ENCODE assay signal across 8 cellular contexts in the genomic region with DNA sequence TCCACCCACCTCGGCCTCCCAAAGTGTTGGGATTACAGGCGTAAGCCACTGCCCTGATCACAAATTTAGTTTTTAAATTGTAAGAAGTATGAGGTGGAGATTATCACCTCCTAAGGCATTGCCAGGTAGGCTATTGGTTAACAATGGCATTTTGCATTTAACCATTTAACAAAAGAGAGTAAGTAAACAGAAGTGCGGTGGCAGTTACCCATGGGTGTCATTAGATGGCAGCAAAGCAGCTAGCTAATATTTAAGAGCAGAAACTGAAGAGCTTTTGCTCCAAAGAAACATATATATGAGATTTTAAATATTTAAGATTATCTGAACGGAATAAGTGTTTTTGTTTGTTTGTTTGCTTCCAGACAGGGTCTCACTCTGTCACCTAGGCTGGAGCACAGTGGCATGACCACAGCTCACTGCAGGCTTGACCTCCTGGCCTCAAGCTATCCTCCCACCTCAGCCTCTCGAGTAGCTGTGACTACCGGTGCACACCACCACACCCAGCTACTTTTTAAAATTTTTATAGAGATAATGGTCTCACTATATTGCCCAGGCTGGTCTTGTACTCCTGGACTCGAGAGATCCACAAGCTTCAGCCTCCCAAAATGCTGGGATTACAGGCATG.
DNase-seq lines count a peak whose midpoint lies in the region; ATAC-seq and TF ChIP-seq lines count a peak whose summit lies in the region.

No MANE protein-coding gene starts in this region.

- TF ChIP-seq CTCF in CD8-positive, alpha-beta T cell (IDR thresholded peaks at IDR 0.05): peak; percentile 53
- TF ChIP-seq CTCF in LNCAP (IDR thresholded peaks at IDR 0.05) (peak; percentile 87), thyroid gland (IDR thresholded peaks at IDR 0.05) (peak in 5 of 6 experiments; percentile 24 to 63 (median 47))

- no peak overlapping the region for H3K27ac Mint-ChIP-seq in CD8-positive, alpha-beta T cell

- peaks cover 6% of the 10 kb centered on the region for H3K4me1 Mint-ChIP-seq in CD8-positive, alpha-beta T cell (ENCODE audit: low read depth)

- no peak overlapping the region for H3K4me3 ChIP-seq in CD8-positive, alpha-beta T cell (ENCODE audit: low read depth, low read length)
- H3K4me3 ChIP-seq in thyroid gland (replicated peaks in 1 of 3): no peak overlapping the region

- CTCF ChIA-PET in CD8-positive, alpha-beta T cell (lab: Charles Lee): interaction anchor here (1.1 kb wide), 2 partner anchors 16 to 19 kb away, joined by 3 read pairs; no protein-coding TSS in a partner anchor

- H3K9me3 Mint-ChIP-seq in CD8-positive, alpha-beta T cell: no peaks in the 10 kb centered on the region

- H3K4me3 Mint-ChIP-seq in CD8-positive, alpha-beta T cell: no peak overlapping the region

- WGBS in thyroid gland, 2 donors: 54 to 61% methylated on average over 7 of the region's 7 CpGs

- no peak overlapping the region for H3K27ac ChIP-seq in CD8-positive, alpha-beta T cell (ENCODE audit: low read depth, low read length)
- H3K27ac ChIP-seq in thyroid gland: no peak overlapping the region

- no peaks in the 10 kb centered on the region for H3K9me3 ChIP-seq in CD8-positive, alpha-beta T cell (ENCODE audit: low read length)
- H3K9me3 ChIP-seq in thyroid gland: no peaks in the 10 kb centered on the region

- POLR2A ChIA-PET in CD8-positive, alpha-beta T cell (lab: Charles Lee): no interaction called here

- H3K36me3 ChIP-seq in CD8-positive, alpha-beta T cell (ENCODE audit: insufficient read depth, low read length): no peaks in the 10 kb centered on the region
- H3K36me3 ChIP-seq in thyroid gland: no peaks in the 10 kb centered on the region

- no peaks in the 10 kb centered on the region for H3K27me3 ChIP-seq in CD8-positive, alpha-beta T cell (ENCODE audit: insufficient read depth, low read length)
- H3K27me3 ChIP-seq in thyroid gland: no peaks in the 10 kb centered on the region

- no peak for DNase-seq in CD8-positive, alpha-beta T cell
- peak; percentile 40 for DNase-seq in SHP77 treated with DMSO at 0.1 percent for 48 hours (lab: John Stamatoyannopoulos, UW)
- DNase-seq in globus pallidus (ENCODE audit: low spot score): peak; percentile 21
- no peak for DNase-seq in thyroid gland
- no peak for DNase-seq in islet precursor cell

- peaks cover 7% of the 10 kb centered on the region for H3K4me1 ChIP-seq in CD8-positive, alpha-beta T cell (ENCODE audit: insufficient read depth, low read length)
- no peaks in the 10 kb centered on the region for H3K4me1 ChIP-seq in thyroid gland

- H3K36me3 Mint-ChIP-seq in CD8-positive, alpha-beta T cell: no peaks in the 10 kb centered on the region

- intact Hi-C loops in CD8-positive, alpha-beta T cell (cut with DNase I, micrococcal nuclease): loop anchor here in 1 of 2 experiments (5.0 kb wide), 1 partner anchor 702 kb away; no protein-coding TSS in a partner anchor
- intact Hi-C loops in thyroid gland (cut with DNase I): no loop called here

- TF ChIP-seq POLR2A in thyroid gland (IDR thresholded peaks at IDR 0.05): no peak

- peaks cover 16% of the 10 kb centered on the region for H3K27me3 Mint-ChIP-seq in CD8-positive, alpha-beta T cell (ENCODE audit: low read depth)

- ATAC-seq in CD8-positive, alpha-beta T cell: no peak
- ATAC-seq in GM18867 (IDR thresholded peaks at IDR 0.05; ENCODE audit: unreplicated experiment) (peak; percentile 61), HG03097 (IDR thresholded peaks at IDR 0.05; ENCODE audit: low FRiP score, unreplicated experiment) (no peak)

Comparison
In these comparisons a context has a peak if more than half of its experiments do, and no peak if none do; other contexts are left out.
1. DNase-seq: peak in SHP77 treated with DMSO at 0.1 percent for 48 hours (single experiment) and globus pallidus (single experiment); none in CD8-positive, alpha-beta T cell (0 of 7), thyroid gland (0 of 2) and islet precursor cell (single experiment).
2. Peak in every context shown above with its lines, with median percentiles within 50 percentile points of each other: CTCF ChIP-seq.